Comparison of ENCODE assay signal across 19 cellular contexts in the genomic region with DNA sequence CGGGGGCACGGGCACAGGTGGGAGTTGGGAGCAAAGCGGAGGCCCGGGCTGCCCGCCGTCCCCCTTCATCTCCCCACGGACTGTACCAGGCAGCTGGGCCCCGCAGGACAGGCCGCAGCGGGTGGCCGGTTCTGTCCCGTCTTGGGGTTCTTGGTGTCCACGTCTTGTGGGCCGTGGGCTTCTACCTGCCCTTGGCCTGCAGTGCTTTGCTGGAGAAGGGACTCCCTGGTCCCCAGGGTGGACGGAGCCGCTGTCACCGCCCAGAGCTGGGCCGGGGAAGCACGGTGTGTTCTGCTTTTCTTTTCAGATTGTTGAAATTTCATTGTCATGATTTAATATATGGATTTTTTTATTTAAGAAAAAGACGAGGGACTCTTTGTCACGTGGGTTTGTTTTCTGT. TPM values are rescaled to one million over a fixed set of nuclear protein-coding genes. Genes with fewer than 3 reads are reported as not detected.
DNase-seq lines count a peak whose midpoint lies in the region; ATAC-seq, FAIRE-seq and TF ChIP-seq lines count a peak whose summit lies in the region.
"Had no signal": no experiment of that assay in that cellular context is flagged by ENCODE, and none has a peak within 500 bp of the region (broad histone marks: within the 10 kb centered on the region; RNA-seq: fewer than 3 reads in every experiment).

No MANE protein-coding gene starts in this region.

- no peak for FAIRE-seq in GM19239 (lab: Jason Lieb, UNC)

- peak overlapping the region; percentile 53 for H3K27ac ChIP-seq in WERI-Rb-1
- H3K27ac ChIP-seq in lower lobe of right lung, result no peak overlapping the region
- H3K27ac ChIP-seq in substantia nigra (ENCODE audit: low read depth, low read length, poor library complexity, severe bottlenecking), result no peak overlapping the region
- H3K27ac ChIP-seq: HL-60 had no signal

- H3K4me3 ChIP-seq in WERI-Rb-1 (ENCODE audit: low read depth, low read length) (no peak overlapping the region), lower lobe of right lung (no peak overlapping the region)
- H3K4me3 ChIP-seq: Peyer's patch had no signal

- no peak for TF ChIP-seq CTCF in natural killer cell (IDR thresholded peaks at IDR 0.05)
- no peak for TF ChIP-seq CTCF in WERI-Rb-1 (IDR thresholded peaks at IDR 0.05; ENCODE audit: low read depth, low read length)
- TF ChIP-seq CTCF in lower lobe of right lung (IDR thresholded peaks at IDR 0.05), result no peak

- no peak for DNase-seq in natural killer cell
- DNase-seq in natural killer cell treated with Interleukin-12 subunit alpha and Interleukin-12 subunit beta and Interleukin-15 and Interleukin-18, amount 100 ng/mL, for 72 hours (ENCODE audit: low spot score), result no peak
- DNase-seq in WERI-Rb-1, result no peak
- DNase-seq in lower lobe of right lung, result peak; percentile 42
- DNase-seq in NAMALWA (ENCODE audit: low spot score), result no peak
- no peak for DNase-seq in GM19239 (ENCODE audit: insufficient read length, low spot score)
- DNase-seq in substantia nigra (lab: John Stamatoyannopoulos, UW), result no peak
- DNase-seq in GM19240 (ENCODE audit: insufficient read length, low spot score), result no peak
- DNase-seq: HCEC 1CT, KBM-7, NCI-H1092 treated with DMSO at 0.1 percent for 48 hours, NCI-H1694, NCI-H446, Peyer's patch, SHP77 had no signal

- H3K4me1 ChIP-seq in lower lobe of right lung, result peaks cover 18% of the 10 kb centered on the region

- H3K27me3 Mint-ChIP-seq in natural killer cell (ENCODE audit: low read depth in 2 of 2), result no peaks in the 10 kb centered on the region
- no peaks in the 10 kb centered on the region for H3K27me3 Mint-ChIP-seq in natural killer cell treated with Interleukin-12 subunit alpha and Interleukin-12 subunit beta and Interleukin-15 and Interleukin-18, amount 100 ng/mL, for 72 hours
- H3K27me3 Mint-ChIP-seq: CD4-positive, alpha-beta memory T cell had no signal

- H3K4me1 Mint-ChIP-seq in natural killer cell, result no peaks in the 10 kb centered on the region
- peaks cover 0 to 2% of the 10 kb centered on the region in 2 donors for H3K4me1 Mint-ChIP-seq in natural killer cell treated with Interleukin-12 subunit alpha and Interleukin-12 subunit beta and Interleukin-15 and Interleukin-18, amount 100 ng/mL, for 72 hours (ENCODE audit: low read depth in 2 of 2)

- no peak overlapping the region for H3K4me3 Mint-ChIP-seq in natural killer cell
- H3K4me3 Mint-ChIP-seq in natural killer cell treated with Interleukin-12 subunit alpha and Interleukin-12 subunit beta and Interleukin-15 and Interleukin-18, amount 100 ng/mL, for 72 hours, result no peak overlapping the region
- H3K4me3 Mint-ChIP-seq: CD4-positive, alpha-beta memory T cell had no signal

- no peaks in the 10 kb centered on the region for H3K27me3 ChIP-seq in WERI-Rb-1 (ENCODE audit: insufficient read depth, low read depth, severe bottlenecking)
- no peaks in the 10 kb centered on the region for H3K27me3 ChIP-seq in lower lobe of right lung (ENCODE audit: low read depth)
- H3K27me3 ChIP-seq: Peyer's patch had no signal

- H3K36me3 Mint-ChIP-seq in natural killer cell, result no peaks in the 10 kb centered on the region
- H3K36me3 Mint-ChIP-seq in natural killer cell treated with Interleukin-12 subunit alpha and Interleukin-12 subunit beta and Interleukin-15 and Interleukin-18, amount 100 ng/mL, for 72 hours, result no peaks in the 10 kb centered on the region

- H3K9me3 Mint-ChIP-seq in natural killer cell, result no peaks in the 10 kb centered on the region
- H3K9me3 Mint-ChIP-seq in natural killer cell treated with Interleukin-12 subunit alpha and Interleukin-12 subunit beta and Interleukin-15 and Interleukin-18, amount 100 ng/mL, for 72 hours, result no peaks in the 10 kb centered on the region
- H3K9me3 Mint-ChIP-seq: CD4-positive, alpha-beta memory T cell had no signal

- peak overlapping the region; percentile 50 to 63 for H3K27ac Mint-ChIP-seq in natural killer cell
- no peak overlapping the region for H3K27ac Mint-ChIP-seq in natural killer cell treated with Interleukin-12 subunit alpha and Interleukin-12 subunit beta and Interleukin-15 and Interleukin-18, amount 100 ng/mL, for 72 hours

- H3K9me3 ChIP-seq in WERI-Rb-1 (ENCODE audit: severe bottlenecking) (no peaks in the 10 kb centered on the region), lower lobe of right lung (no peaks in the 10 kb centered on the region)
- H3K9me3 ChIP-seq: Peyer's patch had no signal

- H3K36me3 ChIP-seq in WERI-Rb-1 (peaks cover 38% of the 10 kb centered on the region), lower lobe of right lung (peaks cover 59% of the 10 kb centered on the region)

- intact Hi-C loops in natural killer cell (cut with micrococcal nuclease) (no loop called here), lower lobe of right lung (cut with DNase I) (no loop called here)

- ATAC-seq in natural killer cell (no peak), lower lobe of right lung (no peak)
- no peak for ATAC-seq in natural killer cell treated with Interleukin-12 subunit alpha and Interleukin-12 subunit beta and Interleukin-15 and Interleukin-18, amount 100 ng/mL, for 72 hours
- ATAC-seq: SK-N-SH treated with all-trans-retinoic acid at 6 μM for 48 hours had no signal

RNA-seq across cellular contexts. Expression of gene MAFK, which starts 11.8 kb away (rescaled TPM):
- 10 to 100 TPM; 57.9 to 71.3 (median 62.8) TPM for total RNA-seq in natural killer cell
- total RNA-seq in natural killer cell treated with Interleukin-12 subunit alpha and Interleukin-12 subunit beta and Interleukin-15 and Interleukin-18, amount 100 ng/mL, for 72 hours, result 10 to 100 TPM; 43.1 to 60.9 TPM
- 49.7 TPM for total RNA-seq in lower lobe of right lung

RNA-seq across cellular contexts. Expression of gene TMEM184A, which starts 13.7 kb away (rescaled TPM):
- total RNA-seq in natural killer cell (under 1 TPM in 1 of 3 donors, not detected in 2; 0.14 TPM), lower lobe of right lung (4.3 TPM)
- not detected for total RNA-seq in natural killer cell treated with Interleukin-12 subunit alpha and Interleukin-12 subunit beta and Interleukin-15 and Interleukin-18, amount 100 ng/mL, for 72 hours
- total RNA-seq: A673; CD4-positive, alpha-beta memory T cell had no signal

RNA-seq across cellular contexts. Expression of gene PSMG3, which starts 27.5 kb away (rescaled TPM):
- 10 to 100 TPM; 19.0 to 21.4 (median 20.5) TPM for total RNA-seq in natural killer cell
- 10 to 100 TPM; 23.2 to 69.1 TPM for total RNA-seq in natural killer cell treated with Interleukin-12 subunit alpha and Interleukin-12 subunit beta and Interleukin-15 and Interleukin-18, amount 100 ng/mL, for 72 hours
- total RNA-seq in lower lobe of right lung, result 19.7 TPM

RNA-seq across cellular contexts. Expression of gene INTS1, which starts 38.1 kb away (rescaled TPM):
- 100 to 1,000 TPM in 2 of 3 donors, 10 to 100 TPM in 1; 92.7 to 115 (median 111) TPM for total RNA-seq in natural killer cell
- total RNA-seq in natural killer cell treated with Interleukin-12 subunit alpha and Interleukin-12 subunit beta and Interleukin-15 and Interleukin-18, amount 100 ng/mL, for 72 hours, result 100 to 1,000 TPM in 1 of 2 donors, 10 to 100 TPM in 1; 79.0 to 153 TPM
- total RNA-seq in lower lobe of right lung, result 50.8 TPM

Comparison
In these comparisons a context has a peak if more than half of its experiments do, and no peak if none do; other contexts are left out.
1. H3K27ac Mint-ChIP-seq: peak in natural killer cell (2 of 2); none in natural killer cell treated with Interleukin-12 subunit alpha and Interleukin-12 subunit beta and Interleukin-15 and Interleukin-18, amount 100 ng/mL, for 72 hours (0 of 2).